ENCODE assay signal across 11 cellular contexts in the genomic region with DNA sequence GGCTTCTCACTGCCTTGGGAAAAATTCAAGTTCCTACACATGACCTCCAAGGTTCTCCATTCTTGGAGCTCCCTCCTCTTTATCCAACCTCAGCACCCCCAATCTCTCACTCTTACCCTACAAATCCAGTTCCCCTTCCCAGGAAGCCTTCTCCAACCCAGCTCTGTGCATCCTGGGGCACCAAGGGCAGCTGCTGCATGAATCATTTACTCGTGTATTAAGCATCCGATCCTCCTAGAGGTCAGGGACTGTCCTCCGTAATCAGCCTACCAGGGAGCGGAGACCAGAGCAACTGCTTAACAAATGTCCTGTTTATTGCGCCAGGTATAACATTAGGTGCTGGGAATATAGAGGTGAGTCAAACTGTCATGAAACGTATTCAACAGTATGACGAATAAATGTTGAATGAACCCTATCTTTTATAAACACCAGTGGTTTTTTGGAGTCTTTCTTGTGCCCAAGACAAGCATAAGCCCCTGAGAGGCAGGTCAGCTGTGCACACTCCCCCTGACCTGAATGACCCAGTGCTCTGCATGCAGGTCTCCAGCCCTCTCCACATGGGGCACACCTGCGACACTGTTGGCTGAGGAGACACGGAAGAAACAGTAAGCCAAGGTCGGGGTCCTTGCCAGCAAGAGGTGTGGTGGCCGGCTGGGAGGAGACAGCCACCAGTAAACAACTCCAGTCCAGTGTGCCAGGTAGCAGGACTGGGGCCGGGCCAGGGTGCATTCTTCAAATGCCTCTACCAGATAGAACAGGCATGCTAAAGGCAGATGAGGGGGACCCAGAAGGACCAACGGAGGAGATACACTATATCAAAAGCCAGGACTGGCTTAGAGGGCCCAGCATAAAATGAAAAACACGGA. TPM values are rescaled to one million over a fixed set of nuclear protein-coding genes. Genes with fewer than 3 reads are reported as not detected.
DNase-seq lines count a peak whose midpoint lies in the region; ATAC-seq and TF ChIP-seq lines count a peak whose summit lies in the region.
"Had no signal": no experiment of that assay in that cellular context is flagged by ENCODE, and none has a peak within 500 bp of the region (broad histone marks: within the 10 kb centered on the region; RNA-seq: fewer than 3 reads in every experiment).

No MANE protein-coding gene starts in this region.

- no peak for TF ChIP-seq CTCF in CD4-positive, alpha-beta T cell (IDR thresholded peaks at IDR 0.05)
- no peak for TF ChIP-seq CTCF in OCI-LY7 (conservative IDR thresholded peaks at IDR 0.05; ENCODE audit: low read length)
- no peak for TF ChIP-seq CTCF in endodermal cell (conservative IDR thresholded peaks at IDR 0.05)
- no peak for TF ChIP-seq CTCF in natural killer cell (IDR thresholded peaks at IDR 0.05)

- H3K27ac ChIP-seq in CD4-positive, alpha-beta T cell (ENCODE audit: low read depth, low read length): no peak overlapping the region
- H3K27ac ChIP-seq in OCI-LY7 (ENCODE audit: low read depth, low read length, poor library complexity, severe bottlenecking) (peak overlapping the region; percentile 38), endodermal cell (ENCODE audit: low read depth, low read length) (no peak overlapping the region)

- POLR2A ChIA-PET in CD4-positive, alpha-beta T cell (lab: Charles Lee): interaction anchor here (1.1 to 3.1 kb wide), 5 partner anchors 21 to 28 kb away, joined by 3 to 94 read pairs (median 5); partner anchors contain the start of gene ANP32A
- POLR2A ChIA-PET in OCI-LY7 (lab: Charles Lee): interaction anchor here (2.2 kb wide), 1 partner anchor 9 kb away, joined by 8 read pairs; no protein-coding TSS in a partner anchor

- peak overlapping the region; percentile 85 for H3K27ac Mint-ChIP-seq in CD4-positive, alpha-beta T cell
- H3K27ac Mint-ChIP-seq in endodermal cell (peak overlapping the region; percentile 47), natural killer cell (peak overlapping the region; percentile 92 to 100)

- peaks cover 100% of the 10 kb centered on the region for H3K79me2 ChIP-seq in OCI-LY7 (ENCODE audit: insufficient read depth, low read depth, low read length)

- H3K36me3 ChIP-seq in OCI-LY7 (ENCODE audit: insufficient read depth, low read length): peaks cover 100% of the 10 kb centered on the region
- H3K36me3 ChIP-seq in endodermal cell (ENCODE audit: control insufficient read depth, insufficient read depth, low read length): peaks cover 42% of the 10 kb centered on the region

- peak overlapping the region; percentile 41; the same call in 1 of the 2 replicates for H3K4me2 ChIP-seq in OCI-LY7 (ENCODE audit: low read length)

- H3K4me3 ChIP-seq in OCI-LY7 (ENCODE audit: low read depth, low read length, poor library complexity, severe bottlenecking) (no peak overlapping the region), endodermal cell (ENCODE audit: low read length) (no peak overlapping the region)

- no peak overlapping the region for H3K4me3 Mint-ChIP-seq in CD4-positive, alpha-beta T cell
- H3K4me3 Mint-ChIP-seq in endodermal cell (no peak overlapping the region), natural killer cell (peak overlapping the region; percentile 89)

- H3K4me1 ChIP-seq in OCI-LY7 (ENCODE audit: insufficient read depth, low read length, poor library complexity, severe bottlenecking) (peaks cover 76% of the 10 kb centered on the region), endodermal cell (ENCODE audit: control insufficient read depth, insufficient read depth, low read length) (peaks cover 58% of the 10 kb centered on the region)

- H4K20me1 ChIP-seq in OCI-LY7 (ENCODE audit: insufficient read depth, low read length): peaks cover 89% of the 10 kb centered on the region

- no peak for ATAC-seq in CD4-positive, alpha-beta T cell (ENCODE audit: poor library complexity)
- ATAC-seq in natural killer cell: no peak

- no peaks in the 10 kb centered on the region for H3K27me3 Mint-ChIP-seq in CD4-positive, alpha-beta T cell
- H3K27me3 Mint-ChIP-seq in endodermal cell (ENCODE audit: insufficient read depth) (no peaks in the 10 kb centered on the region), natural killer cell (ENCODE audit: low read depth in 2 of 2) (no peaks in the 10 kb centered on the region)

- H3K27me3 ChIP-seq in CD4-positive, alpha-beta T cell (ENCODE audit: control insufficient read depth, insufficient read depth, low read length): no peaks in the 10 kb centered on the region
- H3K27me3 ChIP-seq in endodermal cell (ENCODE audit: control insufficient read depth, insufficient read depth, low read length, poor library complexity, severe bottlenecking): no peaks in the 10 kb centered on the region

- H3K9ac ChIP-seq in endodermal cell (ENCODE audit: extremely low read depth, low read length, poor library complexity, severe bottlenecking): no peak overlapping the region

- DNase-seq in CD4-positive, alpha-beta T cell: no peak
- no peak for DNase-seq in OCI-LY7 (ENCODE audit: low spot score)
- peak; percentile 67 for DNase-seq in endodermal cell
- DNase-seq in natural killer cell: no peak
- DNase-seq in cortex of kidney (lab: John Stamatoyannopoulos, UW): no peak
- no peak for DNase-seq in NCI-H2227 treated with DMSO at 0.1 percent for 48 hours (lab: John Stamatoyannopoulos, UW)
- no peak for DNase-seq in AG08395 (ENCODE audit: low spot score)
- DNase-seq in NCI-H446 (lab: John Stamatoyannopoulos, UW): no peak
- DNase-seq: DMS153; KG1; stimulated activated CD8-positive, alpha-beta memory T cell treated with anti-CD3 and anti-CD28 coated beads, Interleukin-4, amount 100 ng/mL, for 48 hours had no signal

- no TSS peak for BruUV-seq in OCI-LY7 (replicated peaks; lab: Mats Ljungman, UMichigan)

- intact Hi-C loops in CD4-positive, alpha-beta T cell (cut with DNase I, micrococcal nuclease): no loop called here
- intact Hi-C loops in OCI-LY7 (cut with micrococcal nuclease; ENCODE audit: unreplicated experiment): no loop called here
- intact Hi-C loops in natural killer cell (cut with micrococcal nuclease): no loop called here

- WGBS in endodermal cell (ENCODE audit: insufficient coverage in 1 of 2, insufficient read length in 1 of 2), 2 experiments: 89 to 90% methylated on average over 14 of the region's 14 CpGs

- H3K9me2 ChIP-seq in OCI-LY7 (ENCODE audit: insufficient read depth, low read length): no peaks in the 10 kb centered on the region

- H3K9me3 ChIP-seq in CD4-positive, alpha-beta T cell (ENCODE audit: control insufficient read depth, low read length): no peaks in the 10 kb centered on the region
- no peaks in the 10 kb centered on the region for H3K9me3 ChIP-seq in OCI-LY7 (ENCODE audit: low read length)
- no peaks in the 10 kb centered on the region for H3K9me3 ChIP-seq in endodermal cell (ENCODE audit: control insufficient read depth, low read length)

- peaks cover 13% of the 10 kb centered on the region for H3K36me3 Mint-ChIP-seq in CD4-positive, alpha-beta T cell (ENCODE audit: low read depth)
- H3K36me3 Mint-ChIP-seq in endodermal cell (ENCODE audit: low read depth) (peaks cover 11% of the 10 kb centered on the region), natural killer cell (no peaks in the 10 kb centered on the region)

- CTCF ChIA-PET in CD4-positive, alpha-beta T cell (lab: Charles Lee): interaction anchor here (1.2 to 1.6 kb wide), 2 partner anchors 10 to 132 kb away, joined by 3 to 4 read pairs; no protein-coding TSS in a partner anchor
- CTCF ChIA-PET in OCI-LY7 (lab: Charles Lee; ENCODE audit: unreplicated experiment): no interaction called here

- H3K4me1 Mint-ChIP-seq in CD4-positive, alpha-beta T cell (ENCODE audit: low read depth): peaks cover 90% of the 10 kb centered on the region
- H3K4me1 Mint-ChIP-seq in endodermal cell (peaks cover 94% of the 10 kb centered on the region), natural killer cell (peaks cover 96 to 98% of the 10 kb centered on the region in 2 donors)

- no peak overlapping the region for H2AFZ ChIP-seq in OCI-LY7 (ENCODE audit: low read length)

- H3K9me3 Mint-ChIP-seq in CD4-positive, alpha-beta T cell: no peaks in the 10 kb centered on the region
- H3K9me3 Mint-ChIP-seq in endodermal cell: no peaks in the 10 kb centered on the region
- H3K9me3 Mint-ChIP-seq in natural killer cell: no peaks in the 10 kb centered on the region

RNA-seq across cellular contexts. Expression of gene ANP32A, which starts 27.6 kb away (rescaled TPM):
- total RNA-seq in CD4-positive, alpha-beta T cell: 10 to 100 TPM; 55.1 to 57.3 TPM
- total RNA-seq in OCI-LY7 (2014; rRNA removed; shearing (Covaris generic)): 232 and 282 TPM in 2 replicates
- total RNA-seq in OCI-LY7 (2022) (563 and 580 TPM in 2 replicates), endodermal cell (100 to 1,000 TPM; 346 to 385 TPM), natural killer cell (100 to 1,000 TPM; 133 to 150 (median 148) TPM)
- 302 TPM for polyA plus RNA-seq in endodermal cell (2013, experiment 1 of 2)
- 289 TPM for polyA plus RNA-seq in endodermal cell (2013, experiment 2 of 2)
